In genomic region chr11:71499546-71499945, GRCh38 we compare ENCODE assay signal across 27 cellular contexts. TPM values are rescaled to one million over a fixed set of nuclear protein-coding genes. Genes with fewer than 3 reads are reported as not detected.
DNase-seq lines count a peak whose midpoint lies in the region; ATAC-seq and TF ChIP-seq lines count a peak whose summit lies in the region.
"Had no signal": no experiment of that assay in that cellular context is flagged by ENCODE, and none has a peak within 500 bp of the region (broad histone marks: within the 10 kb centered on the region; RNA-seq: fewer than 3 reads in every experiment).

No MANE protein-coding gene starts in this region.

- H3K9ac ChIP-seq in SK-N-SH: no peak overlapping the region
- H3K9ac ChIP-seq: neural progenitor cell had no signal

- H3K27ac ChIP-seq in SK-N-SH (ENCODE audit: low read depth in 2 of 2, low read length in 1 of 2) (peak overlapping the region; percentile 2 to 89), gastrocnemius medialis (peak overlapping the region; percentile 58 to 81 (median 75))
- H3K27ac ChIP-seq: 22Rv1, cardiac muscle cell, neural progenitor cell, tibial artery, VCaP had no signal

- H2AFZ ChIP-seq in SK-N-SH (ENCODE audit: low read depth): no peak overlapping the region
- H2AFZ ChIP-seq: neural progenitor cell had no signal

- no peaks in the 10 kb centered on the region for H3K79me2 ChIP-seq in SK-N-SH (ENCODE audit: insufficient read depth)

- 87% methylated on average over 3 of the region's 6 CpGs for WGBS in SK-N-SH (ENCODE audit: low lambda C conversion rate)

- CTCF ChIA-PET in SK-N-SH (lab: Yijun Ruan, JAX): interaction anchor here (1.7 to 2.6 kb wide), 3 partner anchors 11 to 81 kb away, joined by 6 to 11 read pairs (median 7); no protein-coding TSS in a partner anchor

- H3F3A ChIP-seq in SK-N-SH (replicated peaks; ENCODE audit: insufficient read depth): peaks cover 6% of the 10 kb centered on the region

- no peak overlapping the region for H3K4me2 ChIP-seq in SK-N-SH
- H3K4me2 ChIP-seq: neural progenitor cell had no signal

- H3K4me1 ChIP-seq in SK-N-SH (ENCODE audit: control insufficient read depth in 1 of 2, insufficient read depth in 2 of 2, low read depth in 1 of 2, low read length in 1 of 2) (peaks cover 0 to 36% of the 10 kb centered on the region in 2 experiments; a peak in 1 of 4 replicates), gastrocnemius medialis (peaks cover 0 to 14% of the 10 kb centered on the region in 2 donors)
- H3K4me1 ChIP-seq: Caco-2, tibial artery had no signal

- H3K4me3 ChIP-seq in SK-N-SH (ENCODE audit: low read depth in 2 of 2, low read length in 1 of 2) (no peak overlapping the region), MG63 (no peak overlapping the region), gastrocnemius medialis (peak overlapping the region in 1 of 4 donors; percentile 5)
- H3K4me3 ChIP-seq: cardiac muscle cell, mucosa of descending colon, neural progenitor cell, tibial artery had no signal

- H3K36me3 ChIP-seq in SK-N-SH (replicated peaks in 1 of 2; ENCODE audit: control insufficient read depth in 1 of 2, insufficient read depth in 2 of 2, low read length in 1 of 2): peaks cover 23 to 62% of the 10 kb centered on the region in 2 experiments
- H3K36me3 ChIP-seq in MG63: peaks cover 13% of the 10 kb centered on the region
- peaks cover 0 to 47% of the 10 kb centered on the region in 2 donors for H3K36me3 ChIP-seq in gastrocnemius medialis
- H3K36me3 ChIP-seq: neural progenitor cell had no signal

- DNase-seq in SK-N-SH (no peak), MG63 (peak; percentile 31), left cardiac atrium (no peak), gastrocnemius medialis (peak; percentile 41 to 60), NCI-H2171 treated with DMSO at 0.1 percent for 48 hours (lab: John Stamatoyannopoulos, UW) (no peak), NCI-H446 (lab: John Stamatoyannopoulos, UW) (no peak)
- DNase-seq: activated CD4-positive, alpha-beta T cell treated with anti-CD3 and anti-CD28 coated beads, Interleukin-2, amount 50 U/mL, for 4 hours; activated naive CD4-positive, alpha-beta T cell treated with Interleukin-2 at 50 U/mL for 16 hours; amniotic stem cell; mucosa of descending colon; NCI-H1105 treated with DMSO at 0.1 percent for 48 hours; NCI-H2081 treated with DMSO at 0.1 percent for 48 hours; NCI-H510A; stimulated activated CD4-positive, alpha-beta T cell treated with anti-CD3 and anti-CD28 coated beads, Interleukin-4, amount 100 ng/mL, for 4 hours; stimulated activated naive CD8-positive, alpha-beta T cell treated with anti-CD3 and anti-CD28 coated beads, Interleukin-15, Interleukin-2, amounts not matched to agents 100 U/mL and 50 U/mL, for 24 hours; tibial artery had no signal

- ATAC-seq in SK-N-SH treated with all-trans-retinoic acid at 6 μM for 48 hours: no peak
- peak; percentile 31 to 78 for ATAC-seq in left cardiac atrium
- ATAC-seq in gastrocnemius medialis: peak; percentile 91 to 92
- ATAC-seq in GM21528 (IDR thresholded peaks at IDR 0.05; ENCODE audit: low FRiP score, unreplicated experiment): no peak
- ATAC-seq: mucosa of descending colon; Panc1; stimulated activated naive CD8-positive, alpha-beta T cell treated with anti-CD3 and anti-CD28 coated beads, Interleukin-15, Interleukin-2, amounts not matched to agents 100 U/mL and 50 U/mL, for 24 hours had no signal

- no peaks in the 10 kb centered on the region for H3K9me2 ChIP-seq in SK-N-SH

- no peak for TF ChIP-seq POLR2A in gastrocnemius medialis (IDR thresholded peaks at IDR 0.05)

- TF ChIP-seq RAD21 in SK-N-SH (IDR thresholded peaks at IDR 0.05; ENCODE audit: low read length): no peak

- no peaks in the 10 kb centered on the region for H3K27me3 ChIP-seq in SK-N-SH (ENCODE audit: insufficient read depth)
- H3K27me3 ChIP-seq in MG63: no peaks in the 10 kb centered on the region
- no peaks in the 10 kb centered on the region for H3K27me3 ChIP-seq in gastrocnemius medialis
- H3K27me3 ChIP-seq: cardiac muscle cell, neural progenitor cell, tibial artery had no signal

- intact Hi-C loops in left cardiac atrium (cut with DNase I): no loop called here
- intact Hi-C loops in gastrocnemius medialis (cut with DNase I; ENCODE audit: low total_unique reads): loop anchor here (5.0 kb wide), 1 partner anchor 47 kb away; the partner anchor contains the start of gene NADSYN1

- no peak for TF ChIP-seq CTCF in SK-N-SH (IDR thresholded peaks at IDR 0.05)
- no peak for TF ChIP-seq CTCF in gastrocnemius medialis (IDR thresholded peaks at IDR 0.05 in 4 of 5, conservative IDR thresholded peaks at IDR 0.05 in 1 of 5)

- H3K9me3 ChIP-seq in SK-N-SH (no peaks in the 10 kb centered on the region), MG63 (no peaks in the 10 kb centered on the region), gastrocnemius medialis (no peaks in the 10 kb centered on the region)
- H3K9me3 ChIP-seq: Caco-2, mucosa of descending colon, tibial artery had no signal

- in situ Hi-C loops in gastrocnemius medialis (cut with MboI; ENCODE audit: low sequenced_read_pairs in 4 of 4): no loop called here

- no peaks in the 10 kb centered on the region for H4K20me1 ChIP-seq in SK-N-SH (ENCODE audit: insufficient read depth)

- POLR2A ChIA-PET in SK-N-SH (lab: Yijun Ruan, JAX): no interaction called here

- no peak; a peak in 1 of 4 replicates for TF ChIP-seq EP300 in SK-N-SH (IDR thresholded peaks at IDR 0.05; ENCODE audit: borderline replicate concordance in 1 of 2, low read depth in 1 of 2, low read length in 1 of 2)

TF ChIP-seq in SK-N-SH, 30 proteins besides CTCF, POLR2A, EP300 and RAD21 (continues in another document):
- TF ChIP-seq RCOR1 (IDR thresholded peaks at IDR 0.05; ENCODE audit: low read length): no peak
- TF ChIP-seq GABPA (IDR thresholded peaks at IDR 0.05; ENCODE audit: low read depth): no peak

TF ChIP-seq in SK-N-SH treated with all-trans-retinoic acid at 6 μM for 48 hours, 23 proteins besides CTCF, POLR2A, EP300 and RAD21:
- TF ChIP-seq ZFP30 (CRISPR knock-in tag; IDR thresholded peaks at IDR 0.05): no peak
- TF ChIP-seq ZC3H10 (CRISPR knock-in tag; IDR thresholded peaks at IDR 0.05): no peak
- no peak for TF ChIP-seq ZNF70 (CRISPR knock-in tag; IDR thresholded peaks at IDR 0.05)
- TF ChIP-seq RARB (CRISPR knock-in tag; IDR thresholded peaks at IDR 0.05): no peak
TF ChIP-seq in SK-N-SH treated with all-trans-retinoic acid at 6 μM for 48 hours: peak in this region for 0.

RNA-seq across cellular contexts. Expression of gene KRTAP5-7, which starts 27.5 kb away (rescaled TPM):
- 0.06 and 0.07 TPM in 2 replicates for polyA plus RNA-seq in SK-N-SH (2012; rRNA removed)
- polyA plus RNA-seq in SK-N-SH (2012; cell fraction: cytosol; rRNA removed): not detected in 2 replicates
- 0.17 and 0.19 TPM in 2 replicates for polyA plus RNA-seq in SK-N-SH (2012; cell fraction: nucleus; rRNA removed)
- total RNA-seq in MG63 (2014; rRNA removed; shearing (Covaris generic); ENCODE audit: low replicate concordance): not detected in 2 replicates
- total RNA-seq in left cardiac atrium (not detected), gastrocnemius medialis (not detected)
- total RNA-seq: Caco-2, cardiac muscle cell, endothelial cell of umbilical vein, pulmonary artery endothelial cell had no signal
- polyA plus RNA-seq: cardiac muscle cell had no signal

RNA-seq across cellular contexts. Expression of gene KRTAP5-8, which starts 38.3 kb away (rescaled TPM):
- polyA plus RNA-seq in SK-N-SH (2012; rRNA removed): 0.06 TPM in 1 of 2 replicates, not detected in the other
- not detected in 2 replicates for polyA plus RNA-seq in SK-N-SH (2012; cell fraction: cytosol; rRNA removed)
- 0.13 and 0.40 TPM in 2 replicates for polyA plus RNA-seq in SK-N-SH (2012; cell fraction: nucleus; rRNA removed)
- not detected in 2 replicates for total RNA-seq in MG63 (2014; rRNA removed; shearing (Covaris generic); ENCODE audit: low replicate concordance)
- not detected for total RNA-seq in left cardiac atrium
- total RNA-seq in gastrocnemius medialis: under 1 TPM in 1 of 4 donors, not detected in 3; 0.82 TPM
- total RNA-seq: Caco-2; cardiac muscle cell; endothelial cell of umbilical vein; pulmonary artery endothelial cell; T-helper 2 cell treated with Interferon-gamma antibody and Interleukin-4, amounts not matched to agents 100 ng/mL and 5 ng/mL, for 36 hours had no signal
- polyA plus RNA-seq: cardiac muscle cell had no signal

RNA-seq across cellular contexts. Expression of gene NADSYN1, which starts 46.5 kb away (rescaled TPM):
- polyA plus RNA-seq in SK-N-SH (2012; rRNA removed): 62.5 and 74.0 TPM in 2 replicates
- polyA plus RNA-seq in SK-N-SH (2012; cell fraction: cytosol; rRNA removed): 22.5 and 26.2 TPM in 2 replicates
- 417 and 453 TPM in 2 replicates for polyA plus RNA-seq in SK-N-SH (2012; cell fraction: nucleus; rRNA removed)
- 18.6 and 34.7 TPM in 2 replicates for total RNA-seq in MG63 (2014; rRNA removed; shearing (Covaris generic); ENCODE audit: low replicate concordance)
- total RNA-seq in left cardiac atrium (10 to 100 TPM; 25.9 to 26.7 TPM), gastrocnemius medialis (10 to 100 TPM; 10.5 to 27.1 (median 16.0) TPM)

RNA-seq across cellular contexts. Expression of gene KRTAP5-9, which starts 48.7 kb away (rescaled TPM):
- polyA plus RNA-seq in SK-N-SH (2012; rRNA removed): not detected in 2 replicates
- not detected in 2 replicates for polyA plus RNA-seq in SK-N-SH (2012; cell fraction: cytosol; rRNA removed)
- polyA plus RNA-seq in SK-N-SH (2012; cell fraction: nucleus; rRNA removed): 0.29 and 0.60 TPM in 2 replicates
- not detected in 2 replicates for total RNA-seq in MG63 (2014; rRNA removed; shearing (Covaris generic); ENCODE audit: low replicate concordance)
- not detected for total RNA-seq in left cardiac atrium
- not detected for total RNA-seq in gastrocnemius medialis
- total RNA-seq: Caco-2, endothelial cell of umbilical vein, pulmonary artery endothelial cell had no signal
- polyA plus RNA-seq: cardiac muscle cell had no signal

RNA-seq across cellular contexts. Expression of gene DHCR7, which starts 51.4 kb away (rescaled TPM):
- polyA plus RNA-seq in SK-N-SH (2012; rRNA removed): 21.4 and 22.5 TPM in 2 replicates
- polyA plus RNA-seq in SK-N-SH (2012; cell fraction: cytosol; rRNA removed): 10.3 and 15.5 TPM in 2 replicates
- polyA plus RNA-seq in SK-N-SH (2012; cell fraction: nucleus; rRNA removed): 14.5 and 15.8 TPM in 2 replicates
- total RNA-seq in MG63 (2014; rRNA removed; shearing (Covaris generic); ENCODE audit: low replicate concordance): 23.9 and 32.4 TPM in 2 replicates
- total RNA-seq in left cardiac atrium (10 to 100 TPM; 53.8 to 63.3 TPM), gastrocnemius medialis (1 to 10 TPM; 2.5 to 7.3 (median 5.9) TPM)

Comparison
In these comparisons a context has a peak if more than half of its experiments do, and no peak if none do; other contexts are left out.
1. DNase-seq: peak in MG63 (single experiment) and gastrocnemius medialis (2 of 2); none in SK-N-SH (single experiment), left cardiac atrium (single experiment), NCI-H2171 treated with DMSO at 0.1 percent for 48 hours (single experiment) and NCI-H446 (0 of 2).
2. ATAC-seq: peak in left cardiac atrium (2 of 2) and gastrocnemius medialis (2 of 2); none in SK-N-SH treated with all-trans-retinoic acid at 6 μM for 48 hours (single experiment) and GM21528 (single experiment).